ENCODE assay signal across 8 cellular contexts in the genomic region with DNA sequence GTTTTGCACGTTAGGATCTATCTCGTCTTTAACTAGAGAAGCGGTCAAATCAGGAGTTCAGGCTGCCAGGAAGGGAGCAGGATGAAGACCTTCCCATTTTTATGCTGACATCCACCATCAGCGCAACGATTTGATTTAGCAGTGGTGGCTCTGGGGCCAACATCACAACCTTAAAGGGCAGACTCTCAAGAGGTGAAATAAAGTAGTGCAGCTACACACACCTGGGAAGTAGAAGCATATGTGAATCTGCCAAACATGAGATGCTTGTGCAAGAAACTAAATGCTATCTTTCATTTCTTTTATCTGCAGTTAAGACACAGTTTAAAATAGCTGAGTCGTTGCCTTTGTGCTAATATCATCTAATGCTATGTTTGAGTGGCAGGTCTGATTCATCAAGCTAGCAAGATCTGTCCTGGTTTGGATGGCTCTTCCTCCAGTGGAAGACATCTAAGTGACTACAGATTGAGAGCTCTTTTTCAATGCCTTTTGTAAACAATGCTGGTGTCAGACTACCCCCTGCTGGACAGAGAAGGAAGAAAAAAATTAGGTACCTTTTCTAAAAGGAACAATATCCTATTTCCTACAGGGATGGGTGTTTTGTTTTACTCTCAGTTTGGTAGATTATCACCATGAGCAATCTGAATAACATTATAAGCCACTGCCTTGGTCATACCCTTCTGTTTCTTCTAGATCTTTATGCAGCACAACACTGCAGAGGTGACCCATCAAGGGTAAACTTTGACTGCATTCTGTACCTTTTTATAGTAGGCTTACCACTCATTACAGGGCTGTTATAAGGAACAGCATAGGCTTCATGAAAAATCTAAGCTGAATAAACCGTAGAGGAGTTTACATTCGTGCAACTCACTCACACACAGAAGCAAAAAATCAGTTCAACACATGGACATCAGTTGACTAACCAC.
A peak's percentile ranks its signal among the peaks of the same experiment; 100 is the strongest.
DNase-seq lines count a peak whose midpoint lies in the region; ATAC-seq and TF ChIP-seq lines count a peak whose summit lies in the region.

No MANE protein-coding gene starts in this region.

- H3K9ac ChIP-seq in fibroblast of lung (ENCODE audit: insufficient read depth, low read length), result no peak overlapping the region

- no peaks in the 10 kb centered on the region for H3K36me3 ChIP-seq in fibroblast of lung (ENCODE audit: control insufficient read depth, insufficient read depth, low read length)
- H3K36me3 ChIP-seq in neutrophil, result no peaks in the 10 kb centered on the region

- H3K27ac Mint-ChIP-seq in T-helper 17 cell, result no peak overlapping the region

- no peak overlapping the region for H3K4me2 ChIP-seq in fibroblast of lung (ENCODE audit: extremely low read depth, insufficient read depth, low read length)

- H4K20me1 ChIP-seq in fibroblast of lung (ENCODE audit: control insufficient read depth, extremely low read depth, insufficient read depth, low read length), result no peaks in the 10 kb centered on the region

- in situ Hi-C loops in ACHN (cut with HindIII; ENCODE audit: low pct_ligation_motif_present, low pct_unique_long_range_greater_than_20kb, low sequenced_read_pairs), result no loop called here

- no peaks in the 10 kb centered on the region for H3K4me1 ChIP-seq in fibroblast of lung (ENCODE audit: control insufficient read depth, extremely low read depth, insufficient read depth, low read length)
- H3K4me1 ChIP-seq in neutrophil (ENCODE audit: control insufficient read depth in 1 of 2, insufficient read depth in 1 of 2, low read depth in 1 of 2, low read length in 1 of 2), result peaks cover 0 to 4% of the 10 kb centered on the region in 2 experiments

- H3K79me2 ChIP-seq in fibroblast of lung (ENCODE audit: control insufficient read depth, insufficient read depth, low read length), result no peaks in the 10 kb centered on the region

- H3K27me3 ChIP-seq in fibroblast of lung (ENCODE audit: control insufficient read depth, insufficient read depth, low read length), result no peaks in the 10 kb centered on the region
- H3K27me3 ChIP-seq in neutrophil, result peaks cover 63% of the 10 kb centered on the region

- H3K27me3 Mint-ChIP-seq in T-helper 17 cell, result peaks cover 57% of the 10 kb centered on the region

- H2AFZ ChIP-seq in fibroblast of lung (ENCODE audit: low read length), result no peak overlapping the region

- no peak overlapping the region for H3K27ac ChIP-seq in fibroblast of lung (ENCODE audit: insufficient read depth, low read length)
- no peak overlapping the region for H3K27ac ChIP-seq in neutrophil

- no peak overlapping the region for H3K4me3 Mint-ChIP-seq in T-helper 17 cell

- peak; percentile 44 for ATAC-seq in HG02610 (IDR thresholded peaks at IDR 0.05; ENCODE audit: unreplicated experiment)
- peak; percentile 46 for ATAC-seq in T-helper 17 cell

- peak; percentile 54 for DNase-seq in ACHN
- peak; percentile 4 for DNase-seq in GM12864 (ENCODE audit: low read depth)
- peak; percentile 58 for DNase-seq in NCI-H1436 (lab: John Stamatoyannopoulos, UW)
- DNase-seq in T-helper 17 cell, result peak in 1 of 3 donors; percentile 9
- DNase-seq in fibroblast of lung (ENCODE audit: low read depth in 2 of 2), result peak; percentile 29 to 49
- DNase-seq in T-helper 9 cell, result no peak

- H3K4me1 Mint-ChIP-seq in T-helper 17 cell, result peaks cover 3% of the 10 kb centered on the region

- H3K9me3 ChIP-seq in T-helper 17 cell (ENCODE audit: control insufficient read depth, low read length, poor library complexity, severe bottlenecking), result no peaks in the 10 kb centered on the region
- no peaks in the 10 kb centered on the region for H3K9me3 ChIP-seq in fibroblast of lung (ENCODE audit: control insufficient read depth, insufficient read depth, low read depth, low read length)
- H3K9me3 ChIP-seq in neutrophil, result no peaks in the 10 kb centered on the region

- peaks cover 3% of the 10 kb centered on the region for H3K36me3 Mint-ChIP-seq in T-helper 17 cell (ENCODE audit: low read depth)

- H3K4me3 ChIP-seq in GM12864 (ENCODE audit: low read depth, low read length) (no peak overlapping the region), fibroblast of lung (replicated peaks in 1 of 4; ENCODE audit: control extremely low read depth in 1 of 4, insufficient read depth in 1 of 4, low read depth in 3 of 4, low read length in 4 of 4) (no peak overlapping the region), neutrophil (ENCODE audit: low read depth in 1 of 2, low read length in 1 of 2) (no peak overlapping the region)

- TF ChIP-seq CTCF in GM12864 (IDR thresholded peaks at IDR 0.05; ENCODE audit: low read depth, low read length, missing control alignments), result peak; percentile 66
- TF ChIP-seq CTCF in fibroblast of lung (conservative IDR thresholded peaks at IDR 0.05 in 1 of 2, IDR thresholded peaks at IDR 0.05 in 1 of 2; ENCODE audit: low read depth in 1 of 2, low read length in 2 of 2), result peak; percentile 69
- peak; percentile 28 for TF ChIP-seq CTCF in neutrophil (IDR thresholded peaks at IDR 0.05)
